ENCODE assay signal across 1 cellular context in genomic region chr10:101784558-101784957, GRCh38.
TF ChIP-seq lines count a peak whose summit lies in the region.

No MANE protein-coding gene starts in this region.

TF ChIP-seq in WTC11, 78 proteins besides CTCF, POLR2A, EP300 and RAD21 (continued from another document):
- TF ChIP-seq ZNF532 (CRISPR knock-in tag; IDR thresholded peaks at IDR 0.05; ENCODE audit: borderline replicate concordance) (no peak), AFF4 (CRISPR knock-in tag; IDR thresholded peaks at IDR 0.05; ENCODE audit: borderline replicate concordance) (no peak), ARID4B (CRISPR knock-in tag; IDR thresholded peaks at IDR 0.05; ENCODE audit: borderline replicate concordance) (no peak), ZNF396 (CRISPR knock-in tag; IDR thresholded peaks at IDR 0.05; ENCODE audit: borderline replicate concordance) (no peak), MYBL2 (CRISPR knock-in tag; IDR thresholded peaks at IDR 0.05) (no peak), CREB1 (CRISPR knock-in tag; IDR thresholded peaks at IDR 0.05) (no peak)
TF ChIP-seq in WTC11: peak in this region for 0.
